ENCODE assay signal across 13 cellular contexts in genomic region chr1:235024706-235025421, GRCh38.
DNase-seq lines count a peak whose midpoint lies in the region; ATAC-seq and TF ChIP-seq lines count a peak whose summit lies in the region.
"Had no signal": no experiment of that assay in that cellular context is flagged by ENCODE, and none has a peak within 500 bp of the region (broad histone marks: within the 10 kb centered on the region; RNA-seq: fewer than 3 reads in every experiment).

No MANE protein-coding gene starts in this region.

- peak; percentile 16 to 19 for DNase-seq in activated T-cell treated with anti-CD3 and anti-CD28 coated beads, Interleukin-2, amount 50 U/mL, for 48 hours
- DNase-seq in activated T-cell treated with anti-CD3 and anti-CD28 coated beads for 4 hours (no peak), activated B cell treated with CpG ODN at 0.5 μM for 24 hours (no peak), medulla oblongata (ENCODE audit: extremely low spot score) (peak; percentile 33), NCI-H69 (lab: John Stamatoyannopoulos, UW) (no peak), HCEC 1CT (no peak)
- DNase-seq in stimulated activated naive B cell treated with anti-CD40 and anti-IgM and Interleukin-4, amounts not matched to agents 10 μg/mL and 1 μg/mL and 100 μg/mL, for 72 hours, result no peak
- no peak for DNase-seq in stimulated activated CD4-positive, alpha-beta T cell treated with anti-CD3 and anti-CD28 coated beads, Interleukin-15, amount 100 ng/mL, for 24 hours
- DNase-seq: activated CD4-positive, CD25-positive, alpha-beta regulatory T cell; NCI-H187 treated with DMSO at 0.1 percent for 48 hours; RPMI8226; T-cell had no signal

- no peak for TF ChIP-seq CTCF in activated B cell treated with CpG ODN at 0.5 μM for 24 hours (IDR thresholded peaks at IDR 0.05)

- intact Hi-C loops in activated B cell treated with CpG ODN at 0.5 μM for 24 hours (cut with micrococcal nuclease), result no loop called here

- H3K9me3 Mint-ChIP-seq in activated B cell treated with CpG ODN at 0.5 μM for 24 hours, result no peaks in the 10 kb centered on the region
- H3K9me3 Mint-ChIP-seq in stimulated activated naive B cell treated with anti-CD40 and anti-IgM and Interleukin-4, amounts not matched to agents 10 μg/mL and 1 μg/mL and 100 μg/mL, for 72 hours, result peaks cover 6 to 11% of the 10 kb centered on the region in 2 donors
- H3K9me3 Mint-ChIP-seq: stimulated activated naive CD8-positive, alpha-beta T cell treated with anti-CD3 and anti-CD28 coated beads, Interleukin-15, Interleukin-2, amounts not matched to agents 100 ng/mL and 50 ng/mL, for 24 hours had no signal

- H3K36me3 Mint-ChIP-seq in activated B cell treated with CpG ODN at 0.5 μM for 24 hours (ENCODE audit: low read depth), result no peaks in the 10 kb centered on the region
- peaks cover 0 to 8% of the 10 kb centered on the region in 2 donors for H3K36me3 Mint-ChIP-seq in stimulated activated naive B cell treated with anti-CD40 and anti-IgM and Interleukin-4, amounts not matched to agents 10 μg/mL and 1 μg/mL and 100 μg/mL, for 72 hours
- H3K36me3 Mint-ChIP-seq: T-cell had no signal

- H3K4me3 Mint-ChIP-seq in activated B cell treated with CpG ODN at 0.5 μM for 24 hours, result no peak overlapping the region
- H3K4me3 Mint-ChIP-seq in stimulated activated naive B cell treated with anti-CD40 and anti-IgM and Interleukin-4, amounts not matched to agents 10 μg/mL and 1 μg/mL and 100 μg/mL, for 72 hours, result no peak overlapping the region
- H3K4me3 Mint-ChIP-seq: stimulated activated naive CD8-positive, alpha-beta T cell treated with anti-CD3 and anti-CD28 coated beads, Interleukin-15, Interleukin-2, amounts not matched to agents 100 ng/mL and 50 ng/mL, for 24 hours; T-cell had no signal

- POLR2A ChIA-PET in activated B cell treated with CpG ODN at 0.5 μM for 24 hours (lab: Charles Lee), result interaction anchor here (0.6 to 2.3 kb wide), 9 partner anchors 8 to 414 kb away, joined by 3 to 15 read pairs (median 4); no protein-coding TSS in a partner anchor

- CTCF ChIA-PET in activated B cell treated with CpG ODN at 0.5 μM for 24 hours (lab: Charles Lee), result no interaction called here

- ATAC-seq in activated B cell treated with CpG ODN at 0.5 μM for 24 hours (ENCODE audit: low read depth), result peak; percentile 76
- peak; percentile 33 to 38 for ATAC-seq in stimulated activated naive B cell treated with anti-CD40 and anti-IgM and Interleukin-4, amounts not matched to agents 10 μg/mL and 1 μg/mL and 100 μg/mL, for 72 hours (replicated peaks)
- ATAC-seq: T-cell had no signal

- no peaks in the 10 kb centered on the region for H3K27me3 Mint-ChIP-seq in activated B cell treated with CpG ODN at 0.5 μM for 24 hours
- no peaks in the 10 kb centered on the region for H3K27me3 Mint-ChIP-seq in stimulated activated naive B cell treated with anti-CD40 and anti-IgM and Interleukin-4, amounts not matched to agents 10 μg/mL and 1 μg/mL and 100 μg/mL, for 72 hours
- H3K27me3 Mint-ChIP-seq: stimulated activated naive CD8-positive, alpha-beta T cell treated with anti-CD3 and anti-CD28 coated beads, Interleukin-15, Interleukin-2, amounts not matched to agents 100 ng/mL and 50 ng/mL, for 24 hours; T-cell had no signal

- peaks cover 30% of the 10 kb centered on the region for H3K4me1 Mint-ChIP-seq in activated B cell treated with CpG ODN at 0.5 μM for 24 hours
- peaks cover 45 to 51% of the 10 kb centered on the region in 2 donors for H3K4me1 Mint-ChIP-seq in stimulated activated naive B cell treated with anti-CD40 and anti-IgM and Interleukin-4, amounts not matched to agents 10 μg/mL and 1 μg/mL and 100 μg/mL, for 72 hours

- peak overlapping the region; percentile 27 for H3K27ac Mint-ChIP-seq in activated B cell treated with CpG ODN at 0.5 μM for 24 hours
- H3K27ac Mint-ChIP-seq in stimulated activated naive B cell treated with anti-CD40 and anti-IgM and Interleukin-4, amounts not matched to agents 10 μg/mL and 1 μg/mL and 100 μg/mL, for 72 hours, result peak overlapping the region; percentile 28
- H3K27ac Mint-ChIP-seq: stimulated activated naive CD8-positive, alpha-beta T cell treated with anti-CD3 and anti-CD28 coated beads, Interleukin-15, Interleukin-2, amounts not matched to agents 100 ng/mL and 50 ng/mL, for 24 hours; T-cell had no signal

Comparison
In these comparisons a context has a peak if more than half of its experiments do, and no peak if none do; other contexts are left out.
1. DNase-seq: peak in activated T-cell treated with anti-CD3 and anti-CD28 coated beads, Interleukin-2, amount 50 U/mL, for 48 hours (2 of 2) and medulla oblongata (single experiment); none in activated T-cell treated with anti-CD3 and anti-CD28 coated beads for 4 hours (single experiment), activated B cell treated with CpG ODN at 0.5 μM for 24 hours (single experiment), stimulated activated naive B cell treated with anti-CD40 and anti-IgM and Interleukin-4, amounts not matched to agents 10 μg/mL and 1 μg/mL and 100 μg/mL, for 72 hours (single experiment), NCI-H69 (single experiment), HCEC 1CT (single experiment) and stimulated activated CD4-positive, alpha-beta T cell treated with anti-CD3 and anti-CD28 coated beads, Interleukin-15, amount 100 ng/mL, for 24 hours (single experiment).